1 cellular context compared by ENCODE assay signal in genomic region chr9:131393622-131394463, GRCh38.
TF ChIP-seq lines count a peak whose summit lies in the region.

Gene PRRC2B, plus strand, starts transcription at chr9:131394086. Its CDS starts 36,059 bp downstream, at chr9:131430145.

TF ChIP-seq in HEK293, 187 proteins besides CTCF, POLR2A, EP300 and RAD21 (continued from another document and continues in another):
- TF ChIP-seq, protein P1, sequence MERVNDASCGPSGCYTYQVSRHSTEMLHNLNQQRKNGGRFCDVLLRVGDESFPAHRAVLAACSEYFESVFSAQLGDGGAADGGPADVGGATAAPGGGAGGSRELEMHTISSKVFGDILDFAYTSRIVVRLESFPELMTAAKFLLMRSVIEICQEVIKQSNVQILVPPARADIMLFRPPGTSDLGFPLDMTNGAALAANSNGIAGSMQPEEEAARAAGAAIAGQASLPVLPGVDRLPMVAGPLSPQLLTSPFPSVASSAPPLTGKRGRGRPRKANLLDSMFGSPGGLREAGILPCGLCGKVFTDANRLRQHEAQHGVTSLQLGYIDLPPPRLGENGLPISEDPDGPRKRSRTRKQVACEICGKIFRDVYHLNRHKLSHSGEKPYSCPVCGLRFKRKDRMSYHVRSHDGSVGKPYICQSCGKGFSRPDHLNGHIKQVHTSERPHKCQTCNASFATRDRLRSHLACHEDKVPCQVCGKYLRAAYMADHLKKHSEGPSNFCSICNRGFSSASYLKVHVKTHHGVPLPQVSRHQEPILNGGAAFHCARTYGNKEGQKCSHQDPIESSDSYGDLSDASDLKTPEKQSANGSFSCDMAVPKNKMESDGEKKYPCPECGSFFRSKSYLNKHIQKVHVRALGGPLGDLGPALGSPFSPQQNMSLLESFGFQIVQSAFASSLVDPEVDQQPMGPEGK (tag by site-specific recombination; IDR thresholded peaks at IDR 0.05): peak; percentile 85
- TF ChIP-seq, protein P2, sequence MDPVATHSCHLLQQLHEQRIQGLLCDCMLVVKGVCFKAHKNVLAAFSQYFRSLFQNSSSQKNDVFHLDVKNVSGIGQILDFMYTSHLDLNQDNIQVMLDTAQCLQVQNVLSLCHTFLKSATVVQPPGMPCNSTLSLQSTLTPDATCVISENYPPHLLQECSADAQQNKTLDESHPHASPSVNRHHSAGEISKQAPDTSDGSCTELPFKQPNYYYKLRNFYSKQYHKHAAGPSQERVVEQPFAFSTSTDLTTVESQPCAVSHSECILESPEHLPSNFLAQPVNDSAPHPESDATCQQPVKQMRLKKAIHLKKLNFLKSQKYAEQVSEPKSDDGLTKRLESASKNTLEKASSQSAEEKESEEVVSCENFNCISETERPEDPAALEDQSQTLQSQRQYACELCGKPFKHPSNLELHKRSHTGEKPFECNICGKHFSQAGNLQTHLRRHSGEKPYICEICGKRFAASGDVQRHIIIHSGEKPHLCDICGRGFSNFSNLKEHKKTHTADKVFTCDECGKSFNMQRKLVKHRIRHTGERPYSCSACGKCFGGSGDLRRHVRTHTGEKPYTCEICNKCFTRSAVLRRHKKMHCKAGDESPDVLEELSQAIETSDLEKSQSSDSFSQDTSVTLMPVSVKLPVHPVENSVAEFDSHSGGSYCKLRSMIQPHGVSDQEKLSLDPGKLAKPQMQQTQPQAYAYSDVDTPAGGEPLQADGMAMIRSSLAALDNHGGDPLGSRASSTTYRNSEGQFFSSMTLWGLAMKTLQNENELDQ (tag by site-specific recombination; IDR thresholded peaks at IDR 0.05; ENCODE audit: low read depth): no peak
- no peak for TF ChIP-seq SCRT1 (tag by site-specific recombination; IDR thresholded peaks at IDR 0.05; ENCODE audit: borderline replicate concordance)
- TF ChIP-seq GLIS2 (tag by site-specific recombination; IDR thresholded peaks at IDR 0.05): peak; percentile 83
- no peak for TF ChIP-seq KLF10 (tag by site-specific recombination; IDR thresholded peaks at IDR 0.05)
- TF ChIP-seq ZNF184 (tag by site-specific recombination; IDR thresholded peaks at IDR 0.05): no peak
- no peak for TF ChIP-seq TSHZ1 (tag by site-specific recombination; IDR thresholded peaks at IDR 0.05; ENCODE audit: borderline replicate concordance)
- no peak for TF ChIP-seq ZNF354C (tag by site-specific recombination; IDR thresholded peaks at IDR 0.05; ENCODE audit: borderline replicate concordance, low read depth)
- TF ChIP-seq ZNF335 (tag by site-specific recombination; conservative IDR thresholded peaks at IDR 0.05): peak; percentile 62; the same call in 1 of the 2 replicates
- no peak for TF ChIP-seq ZNF140 (tag by site-specific recombination; IDR thresholded peaks at IDR 0.05)
- TF ChIP-seq ZEB2 (tag by site-specific recombination; IDR thresholded peaks at IDR 0.05): peak; percentile 65; the same call in 1 of the 2 replicates
- TF ChIP-seq, protein P3, sequence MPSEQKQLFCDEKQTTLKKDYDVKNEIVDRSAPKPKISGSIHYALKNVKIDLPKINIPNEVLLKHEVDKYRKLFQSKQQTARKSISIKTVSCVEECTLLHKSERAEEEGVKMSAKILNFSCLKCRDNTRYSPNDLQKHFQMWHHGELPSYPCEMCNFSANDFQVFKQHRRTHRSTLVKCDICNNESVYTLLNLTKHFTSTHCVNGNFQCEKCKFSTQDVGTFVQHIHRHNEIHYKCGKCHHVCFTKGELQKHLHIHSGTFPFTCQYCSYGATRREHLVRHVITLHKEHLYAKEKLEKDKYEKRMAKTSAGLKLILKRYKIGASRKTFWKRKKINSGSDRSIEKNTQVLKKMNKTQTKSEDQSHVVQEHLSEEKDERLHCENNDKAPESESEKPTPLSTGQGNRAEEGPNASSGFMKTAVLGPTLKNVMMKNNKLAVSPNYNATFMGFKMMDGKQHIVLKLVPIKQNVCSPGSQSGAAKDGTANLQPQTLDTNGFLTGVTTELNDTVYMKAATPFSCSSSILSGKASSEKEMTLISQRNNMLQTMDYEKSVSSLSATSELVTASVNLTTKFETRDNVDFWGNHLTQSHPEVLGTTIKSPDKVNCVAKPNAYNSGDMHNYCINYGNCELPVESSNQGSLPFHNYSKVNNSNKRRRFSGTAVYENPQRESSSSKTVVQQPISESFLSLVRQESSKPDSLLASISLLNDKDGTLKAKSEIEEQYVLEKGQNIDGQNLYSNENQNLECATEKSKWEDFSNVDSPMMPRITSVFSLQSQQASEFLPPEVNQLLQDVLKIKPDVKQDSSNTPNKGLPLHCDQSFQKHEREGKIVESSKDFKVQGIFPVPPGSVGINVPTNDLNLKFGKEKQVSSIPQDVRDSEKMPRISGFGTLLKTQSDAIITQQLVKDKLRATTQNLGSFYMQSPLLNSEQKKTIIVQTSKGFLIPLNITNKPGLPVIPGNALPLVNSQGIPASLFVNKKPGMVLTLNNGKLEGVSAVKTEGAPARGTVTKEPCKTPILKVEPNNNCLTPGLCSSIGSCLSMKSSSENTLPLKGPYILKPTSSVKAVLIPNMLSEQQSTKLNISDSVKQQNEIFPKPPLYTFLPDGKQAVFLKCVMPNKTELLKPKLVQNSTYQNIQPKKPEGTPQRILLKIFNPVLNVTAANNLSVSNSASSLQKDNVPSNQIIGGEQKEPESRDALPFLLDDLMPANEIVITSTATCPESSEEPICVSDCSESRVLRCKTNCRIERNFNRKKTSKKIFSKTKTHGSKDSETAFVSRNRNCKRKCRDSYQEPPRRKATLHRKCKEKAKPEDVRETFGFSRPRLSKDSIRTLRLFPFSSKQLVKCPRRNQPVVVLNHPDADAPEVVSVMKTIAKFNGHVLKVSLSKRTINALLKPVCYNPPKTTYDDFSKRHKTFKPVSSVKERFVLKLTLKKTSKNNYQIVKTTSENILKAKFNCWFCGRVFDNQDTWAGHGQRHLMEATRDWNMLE (tag by site-specific recombination; conservative IDR thresholded peaks at IDR 0.05; ENCODE audit: low read depth): no peak
- no peak for TF ChIP-seq ZNF585B (tag by site-specific recombination; IDR thresholded peaks at IDR 0.05)
- TF ChIP-seq ZNF654 (tag by site-specific recombination; IDR thresholded peaks at IDR 0.05; ENCODE audit: low read depth): no peak
- TF ChIP-seq ZNF175 (tag by site-specific recombination; IDR thresholded peaks at IDR 0.05): no peak
- no peak for TF ChIP-seq GLI4 (tag by site-specific recombination; IDR thresholded peaks at IDR 0.05)
- TF ChIP-seq, protein P4, sequence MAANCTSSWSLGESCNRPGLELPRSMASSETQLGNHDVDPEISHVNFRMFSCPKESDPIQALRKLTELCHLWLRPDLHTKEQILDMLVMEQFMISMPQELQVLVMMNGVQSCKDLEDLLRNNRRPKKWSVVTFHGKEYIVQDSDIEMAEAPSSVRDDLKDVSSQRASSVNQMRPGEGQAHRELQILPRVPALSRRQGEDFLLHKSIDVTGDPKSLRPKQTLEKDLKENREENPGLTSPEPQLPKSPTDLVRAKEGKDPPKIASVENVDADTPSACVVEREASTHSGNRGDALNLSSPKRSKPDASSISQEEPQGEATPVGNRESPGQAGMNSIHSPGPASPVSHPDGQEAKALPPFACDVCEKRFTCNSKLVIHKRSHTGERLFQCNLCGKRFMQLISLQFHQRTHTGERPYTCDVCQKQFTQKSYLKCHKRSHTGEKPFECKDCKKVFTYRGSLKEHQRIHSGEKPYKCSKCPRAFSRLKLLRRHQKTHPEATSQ (tag by site-specific recombination; IDR thresholded peaks at IDR 0.05): no peak
- TF ChIP-seq ZNF10 (tag by site-specific recombination; IDR thresholded peaks at IDR 0.05): no peak
- no peak for TF ChIP-seq ZBTB10 (tag by site-specific recombination; IDR thresholded peaks at IDR 0.05)
- TF ChIP-seq SALL2 (tag by site-specific recombination; IDR thresholded peaks at IDR 0.05; ENCODE audit: borderline replicate concordance): no peak
- no peak for TF ChIP-seq KLF7 (tag by site-specific recombination; IDR thresholded peaks at IDR 0.05; ENCODE audit: borderline replicate concordance)
- TF ChIP-seq SP2 (tag by site-specific recombination; IDR thresholded peaks at IDR 0.05): peak; percentile 56
- no peak for TF ChIP-seq ZNF23 (tag by site-specific recombination; IDR thresholded peaks at IDR 0.05; ENCODE audit: borderline replicate concordance)
- TF ChIP-seq, protein P5, sequence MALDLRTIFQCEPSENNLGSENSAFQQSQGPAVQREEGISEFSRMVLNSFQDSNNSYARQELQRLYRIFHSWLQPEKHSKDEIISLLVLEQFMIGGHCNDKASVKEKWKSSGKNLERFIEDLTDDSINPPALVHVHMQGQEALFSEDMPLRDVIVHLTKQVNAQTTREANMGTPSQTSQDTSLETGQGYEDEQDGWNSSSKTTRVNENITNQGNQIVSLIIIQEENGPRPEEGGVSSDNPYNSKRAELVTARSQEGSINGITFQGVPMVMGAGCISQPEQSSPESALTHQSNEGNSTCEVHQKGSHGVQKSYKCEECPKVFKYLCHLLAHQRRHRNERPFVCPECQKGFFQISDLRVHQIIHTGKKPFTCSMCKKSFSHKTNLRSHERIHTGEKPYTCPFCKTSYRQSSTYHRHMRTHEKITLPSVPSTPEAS (tag by site-specific recombination; IDR thresholded peaks at IDR 0.05): no peak
- TF ChIP-seq ZNF114 (tag by site-specific recombination; IDR thresholded peaks at IDR 0.05): no peak
- TF ChIP-seq GLIS1 (tag by site-specific recombination; IDR thresholded peaks at IDR 0.05): no peak
- no peak for TF ChIP-seq ZNF274 (IDR thresholded peaks at IDR 0.05; ENCODE audit: low read length)
- no peak for TF ChIP-seq ZNF274 (tag by site-specific recombination; IDR thresholded peaks at IDR 0.05; ENCODE audit: borderline replicate concordance)
- no peak for TF ChIP-seq ZNF514 (tag by site-specific recombination; IDR thresholded peaks at IDR 0.05)
- TF ChIP-seq ZSCAN16 (tag by site-specific recombination; IDR thresholded peaks at IDR 0.05): no peak
- no peak for TF ChIP-seq ZFP41 (tag by site-specific recombination; IDR thresholded peaks at IDR 0.05; ENCODE audit: borderline replicate concordance)
- no peak for TF ChIP-seq PRDM1 (tag by site-specific recombination; IDR thresholded peaks at IDR 0.05)
- no peak for TF ChIP-seq ELK4 (IDR thresholded peaks at IDR 0.05; ENCODE audit: borderline replicate concordance, low read depth, low read length)
- TF ChIP-seq ZNF707 (tag by site-specific recombination; IDR thresholded peaks at IDR 0.05): no peak
